8 cellular contexts compared by ENCODE assay signal in the genomic region with DNA sequence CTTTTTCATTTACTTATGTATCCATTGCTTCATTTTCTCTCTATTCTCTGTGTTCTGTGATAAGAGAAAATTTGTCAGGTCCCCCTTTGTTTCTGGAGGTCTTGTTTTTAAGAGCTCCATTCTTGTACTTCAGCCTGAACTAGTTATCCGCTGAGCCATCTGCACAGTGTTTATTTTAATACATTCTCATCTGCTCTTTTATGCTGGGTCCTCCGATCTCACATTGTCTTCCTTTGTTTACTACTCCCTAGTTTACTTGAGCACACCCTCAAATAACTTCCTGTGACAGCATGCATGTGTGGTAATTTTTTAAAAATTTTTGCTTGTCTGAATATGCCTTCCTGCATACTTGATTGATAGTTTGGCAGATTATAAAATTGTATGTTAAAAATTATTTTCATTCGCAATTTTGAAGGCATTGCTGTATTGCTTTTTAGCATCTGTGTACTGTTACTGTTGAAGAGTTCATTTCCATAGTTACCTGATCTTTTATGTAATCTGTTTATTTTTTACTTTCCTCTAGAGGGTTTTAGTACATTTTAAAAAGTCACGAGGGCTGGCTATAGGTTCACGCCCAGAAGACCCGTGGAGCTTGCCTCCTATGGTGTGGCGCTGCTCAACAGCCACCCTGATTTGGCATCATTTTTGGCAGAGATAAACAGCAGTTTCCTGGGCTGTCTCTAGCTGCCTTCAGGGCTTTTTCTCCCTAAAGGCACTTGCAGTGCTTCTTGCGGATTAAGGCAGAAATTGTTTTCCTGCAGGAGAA. TPM values are rescaled to one million over a fixed set of nuclear protein-coding genes. Genes with fewer than 3 reads are reported as not detected.
DNase-seq lines count a peak whose midpoint lies in the region; ATAC-seq and TF ChIP-seq lines count a peak whose summit lies in the region.

No MANE protein-coding gene starts in this region.

- H3K27ac Mint-ChIP-seq in brain, result peak overlapping the region; percentile 16 to 98 (median 86)
- peak overlapping the region; percentile 61 for H3K27ac Mint-ChIP-seq in type B pancreatic cell

- no peak overlapping the region for H3K27ac ChIP-seq in adrenal gland

- TF ChIP-seq CTCF in brain (conservative IDR thresholded peaks at IDR 0.05), result no peak
- TF ChIP-seq CTCF in type B pancreatic cell (conservative IDR thresholded peaks at IDR 0.05), result no peak
- TF ChIP-seq CTCF in adrenal gland (IDR thresholded peaks at IDR 0.05), result no peak

- no peak for TF ChIP-seq POLR2A in adrenal gland (IDR thresholded peaks at IDR 0.05)

- H3K27me3 ChIP-seq in adrenal gland, result no peaks in the 10 kb centered on the region

- 53 to 59% (median 56%) methylated on average over 7 to 8 of the region's 8 CpGs for WGBS in adrenal gland, 4 donors

- H3K36me3 Mint-ChIP-seq in brain, result peaks cover 24% of the 10 kb centered on the region
- peaks cover 3% of the 10 kb centered on the region for H3K36me3 Mint-ChIP-seq in type B pancreatic cell

- H3K9me3 Mint-ChIP-seq in brain (no peaks in the 10 kb centered on the region), type B pancreatic cell (no peaks in the 10 kb centered on the region)

- intact Hi-C loops in adrenal gland (cut with DNase I), result no loop called here

- peaks cover 6 to 34% of the 10 kb centered on the region in 2 donors for H3K4me1 ChIP-seq in adrenal gland (replicated peaks in 1 of 2)

- no peaks in the 10 kb centered on the region for H3K9me3 ChIP-seq in adrenal gland (replicated peaks in 1 of 3)

- H3K4me3 ChIP-seq in adrenal gland, result no peak overlapping the region

- no peaks in the 10 kb centered on the region for H3K36me3 ChIP-seq in adrenal gland (replicated peaks in 1 of 2)

- H3K4me1 Mint-ChIP-seq in brain, result peaks cover 50% of the 10 kb centered on the region
- peaks cover 29% of the 10 kb centered on the region for H3K4me1 Mint-ChIP-seq in type B pancreatic cell (ENCODE audit: unreplicated experiment)

- no peak for ATAC-seq in HG03039 (IDR thresholded peaks at IDR 0.05; ENCODE audit: unreplicated experiment)

- peak overlapping the region in 4 of 5 experiments; percentile 24 to 79 (median 64) for H3K4me3 Mint-ChIP-seq in brain
- H3K4me3 Mint-ChIP-seq in type B pancreatic cell, result peak overlapping the region; percentile 26

- H3K27me3 Mint-ChIP-seq in brain (no peaks in the 10 kb centered on the region), type B pancreatic cell (no peaks in the 10 kb centered on the region)

- DNase-seq in DMS 273 treated with DMSO at 0.1 percent for 48 hours (lab: John Stamatoyannopoulos, UW) (peak; percentile 87), NCI-H1930 (lab: John Stamatoyannopoulos, UW) (peak; percentile 86 to 87), left kidney (ENCODE audit: low read depth, low spot score) (peak; percentile 22), type B pancreatic cell (ENCODE audit: extremely low spot score, unreplicated experiment) (no peak), adrenal gland (no peak), Kasumi-1 (lab: John Stamatoyannopoulos, UW) (no peak)

RNA-seq across cellular contexts. Expression of a gene that starts 31.9 kb away (rescaled TPM):
- polyA plus RNA-seq in brain (ENCODE audit: insufficient read depth, low read depth, low replicate concordance), result 10.2 TPM
- 16.3 and 20.4 TPM in 2 replicates for total RNA-seq in type B pancreatic cell (ENCODE audit: low replicate concordance)
- 10 to 100 TPM; 10.3 to 17.7 (median 13.1) TPM for total RNA-seq in adrenal gland
- polyA plus RNA-seq in adrenal gland, result 10 to 100 TPM in 1 of 3 donors, 1 to 10 TPM in 2; 7.9 to 20.2 (median 8.1) TPM

Comparison
In these comparisons a context has a peak if more than half of its experiments do, and no peak if none do; other contexts are left out.
1. DNase-seq: peak in DMS 273 treated with DMSO at 0.1 percent for 48 hours (single experiment), NCI-H1930 (2 of 2) and left kidney (single experiment); none in type B pancreatic cell (single experiment), adrenal gland (0 of 7) and Kasumi-1 (0 of 2).